ENCODE assay signal across 2 cellular contexts in the genomic region with DNA sequence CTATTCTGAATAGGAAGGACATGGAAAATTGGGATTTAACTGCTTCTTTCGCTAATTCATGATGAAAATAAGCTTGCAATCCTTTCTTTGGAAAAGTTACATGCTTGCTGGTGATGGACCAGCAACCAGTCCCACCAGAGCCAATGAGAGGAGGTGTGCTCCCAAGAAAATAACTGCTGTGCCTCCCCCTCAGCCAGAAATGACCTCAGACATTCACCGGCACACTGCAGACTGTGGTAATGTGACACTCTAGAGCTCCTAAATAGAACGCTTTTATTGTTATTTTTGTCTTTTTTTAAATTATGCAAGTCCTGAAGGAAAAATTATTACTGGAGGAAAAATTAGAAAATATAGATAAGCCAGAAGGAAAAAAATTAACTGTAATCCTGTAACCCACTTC.
TF ChIP-seq lines count a peak whose summit lies in the region.

No MANE protein-coding gene starts in this region.

TF ChIP-seq in HepG2, 621 proteins besides CTCF, POLR2A, EP300 and RAD21:
- TF ChIP-seq ZEB1 (IDR thresholded peaks at IDR 0.05; ENCODE audit: insufficient replicate concordance, low read depth): no peak
- TF ChIP-seq, protein P1, sequence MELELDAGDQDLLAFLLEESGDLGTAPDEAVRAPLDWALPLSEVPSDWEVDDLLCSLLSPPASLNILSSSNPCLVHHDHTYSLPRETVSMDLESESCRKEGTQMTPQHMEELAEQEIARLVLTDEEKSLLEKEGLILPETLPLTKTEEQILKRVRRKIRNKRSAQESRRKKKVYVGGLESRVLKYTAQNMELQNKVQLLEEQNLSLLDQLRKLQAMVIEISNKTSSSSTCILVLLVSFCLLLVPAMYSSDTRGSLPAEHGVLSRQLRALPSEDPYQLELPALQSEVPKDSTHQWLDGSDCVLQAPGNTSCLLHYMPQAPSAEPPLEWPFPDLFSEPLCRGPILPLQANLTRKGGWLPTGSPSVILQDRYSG (CRISPR knock-in tag; IDR thresholded peaks at IDR 0.05): no peak
- TF ChIP-seq, protein P2, sequence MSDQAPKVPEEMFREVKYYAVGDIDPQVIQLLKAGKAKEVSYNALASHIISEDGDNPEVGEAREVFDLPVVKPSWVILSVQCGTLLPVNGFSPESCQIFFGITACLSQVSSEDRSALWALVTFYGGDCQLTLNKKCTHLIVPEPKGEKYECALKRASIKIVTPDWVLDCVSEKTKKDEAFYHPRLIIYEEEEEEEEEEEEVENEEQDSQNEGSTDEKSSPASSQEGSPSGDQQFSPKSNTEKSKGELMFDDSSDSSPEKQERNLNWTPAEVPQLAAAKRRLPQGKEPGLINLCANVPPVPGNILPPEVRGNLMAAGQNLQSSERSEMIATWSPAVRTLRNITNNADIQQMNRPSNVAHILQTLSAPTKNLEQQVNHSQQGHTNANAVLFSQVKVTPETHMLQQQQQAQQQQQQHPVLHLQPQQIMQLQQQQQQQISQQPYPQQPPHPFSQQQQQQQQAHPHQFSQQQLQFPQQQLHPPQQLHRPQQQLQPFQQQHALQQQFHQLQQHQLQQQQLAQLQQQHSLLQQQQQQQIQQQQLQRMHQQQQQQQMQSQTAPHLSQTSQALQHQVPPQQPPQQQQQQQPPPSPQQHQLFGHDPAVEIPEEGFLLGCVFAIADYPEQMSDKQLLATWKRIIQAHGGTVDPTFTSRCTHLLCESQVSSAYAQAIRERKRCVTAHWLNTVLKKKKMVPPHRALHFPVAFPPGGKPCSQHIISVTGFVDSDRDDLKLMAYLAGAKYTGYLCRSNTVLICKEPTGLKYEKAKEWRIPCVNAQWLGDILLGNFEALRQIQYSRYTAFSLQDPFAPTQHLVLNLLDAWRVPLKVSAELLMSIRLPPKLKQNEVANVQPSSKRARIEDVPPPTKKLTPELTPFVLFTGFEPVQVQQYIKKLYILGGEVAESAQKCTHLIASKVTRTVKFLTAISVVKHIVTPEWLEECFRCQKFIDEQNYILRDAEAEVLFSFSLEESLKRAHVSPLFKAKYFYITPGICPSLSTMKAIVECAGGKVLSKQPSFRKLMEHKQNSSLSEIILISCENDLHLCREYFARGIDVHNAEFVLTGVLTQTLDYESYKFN (CRISPR knock-in tag; conservative IDR thresholded peaks at IDR 0.05): no peak
- TF ChIP-seq ZNF761 (CRISPR knock-in tag; conservative IDR thresholded peaks at IDR 0.05): no peak
- TF ChIP-seq SMYD3 (CRISPR knock-in tag; IDR thresholded peaks at IDR 0.05): no peak
- TF ChIP-seq ZNF160 (CRISPR knock-in tag; IDR thresholded peaks at IDR 0.05): no peak
- TF ChIP-seq SALL2 (CRISPR knock-in tag; IDR thresholded peaks at IDR 0.05): no peak
- TF ChIP-seq EED (CRISPR knock-in tag; IDR thresholded peaks at IDR 0.05): no peak
- TF ChIP-seq, protein P3, sequence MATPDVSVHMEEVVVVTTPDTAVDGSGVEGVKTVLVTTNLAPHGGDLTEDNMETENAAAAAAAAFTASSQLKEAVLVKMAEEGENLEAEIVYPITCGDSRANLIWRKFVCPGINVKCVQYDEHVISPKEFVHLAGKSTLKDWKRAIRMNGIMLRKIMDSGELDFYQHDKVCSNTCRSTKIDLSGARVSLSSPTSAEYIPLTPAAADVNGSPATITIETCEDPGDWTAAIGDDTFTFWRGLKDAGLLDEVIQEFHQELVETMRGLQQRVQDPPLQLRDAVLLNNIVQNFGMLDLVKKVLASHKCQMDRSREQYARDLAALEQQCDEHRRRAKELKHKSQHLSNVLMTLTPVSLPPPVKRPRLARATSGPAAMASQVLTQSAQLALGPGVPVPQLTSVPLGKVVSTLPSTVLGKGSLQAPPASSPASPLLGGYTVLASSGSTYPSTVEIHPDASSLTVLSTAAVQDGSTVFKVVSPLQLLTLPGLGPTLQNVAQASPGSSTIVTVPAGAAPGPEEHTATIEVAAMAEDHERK (CRISPR knock-in tag; IDR thresholded peaks at IDR 0.05; ENCODE audit: low read depth): no peak
- TF ChIP-seq, protein P4, sequence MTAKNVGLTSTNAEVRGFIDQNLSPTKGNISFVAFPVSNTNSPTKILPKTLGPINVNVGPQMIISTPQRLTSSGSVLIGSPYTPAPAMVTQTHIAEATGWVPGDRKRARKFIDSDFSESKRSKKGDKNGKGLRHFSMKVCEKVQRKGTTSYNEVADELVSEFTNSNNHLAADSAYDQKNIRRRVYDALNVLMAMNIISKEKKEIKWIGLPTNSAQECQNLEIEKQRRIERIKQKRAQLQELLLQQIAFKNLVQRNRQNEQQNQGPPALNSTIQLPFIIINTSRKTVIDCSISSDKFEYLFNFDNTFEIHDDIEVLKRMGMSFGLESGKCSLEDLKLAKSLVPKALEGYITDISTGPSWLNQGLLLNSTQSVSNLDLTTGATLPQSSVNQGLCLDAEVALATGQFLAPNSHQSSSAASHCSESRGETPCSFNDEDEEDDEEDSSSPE (CRISPR knock-in tag; IDR thresholded peaks at IDR 0.05): no peak
- TF ChIP-seq, protein P5, sequence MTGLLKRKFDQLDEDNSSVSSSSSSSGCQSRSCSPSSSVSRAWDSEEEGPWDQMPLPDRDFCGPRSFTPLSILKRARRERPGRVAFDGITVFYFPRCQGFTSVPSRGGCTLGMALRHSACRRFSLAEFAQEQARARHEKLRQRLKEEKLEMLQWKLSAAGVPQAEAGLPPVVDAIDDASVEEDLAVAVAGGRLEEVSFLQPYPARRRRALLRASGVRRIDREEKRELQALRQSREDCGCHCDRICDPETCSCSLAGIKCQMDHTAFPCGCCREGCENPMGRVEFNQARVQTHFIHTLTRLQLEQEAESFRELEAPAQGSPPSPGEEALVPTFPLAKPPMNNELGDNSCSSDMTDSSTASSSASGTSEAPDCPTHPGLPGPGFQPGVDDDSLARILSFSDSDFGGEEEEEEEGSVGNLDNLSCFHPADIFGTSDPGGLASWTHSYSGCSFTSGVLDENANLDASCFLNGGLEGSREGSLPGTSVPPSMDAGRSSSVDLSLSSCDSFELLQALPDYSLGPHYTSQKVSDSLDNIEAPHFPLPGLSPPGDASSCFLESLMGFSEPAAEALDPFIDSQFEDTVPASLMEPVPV (CRISPR knock-in tag; IDR thresholded peaks at IDR 0.05): no peak
- no peak for TF ChIP-seq ZNF354B (CRISPR knock-in tag; IDR thresholded peaks at IDR 0.05)
- TF ChIP-seq POGZ (CRISPR knock-in tag; IDR thresholded peaks at IDR 0.05): no peak
- no peak for TF ChIP-seq HNRNPK (IDR thresholded peaks at IDR 0.05; ENCODE audit: low read depth, low read length, poor library complexity, severe bottlenecking)
- TF ChIP-seq NCOA1 (CRISPR knock-in tag; IDR thresholded peaks at IDR 0.05): no peak
- no peak for TF ChIP-seq IKZF4 (CRISPR knock-in tag; IDR thresholded peaks at IDR 0.05; ENCODE audit: borderline replicate concordance, low read depth, not compliant biosample characterization)
- no peak for TF ChIP-seq RARG (CRISPR knock-in tag; IDR thresholded peaks at IDR 0.05; ENCODE audit: low read depth)
- TF ChIP-seq RELA (CRISPR knock-in tag; IDR thresholded peaks at IDR 0.05): no peak
- no peak for TF ChIP-seq ZNF670 (CRISPR knock-in tag; IDR thresholded peaks at IDR 0.05; ENCODE audit: borderline replicate concordance)
- no peak for TF ChIP-seq ZNF589 (CRISPR knock-in tag; conservative IDR thresholded peaks at IDR 0.05)

TF ChIP-seq in K562, 482 proteins besides CTCF, POLR2A, EP300 and RAD21:
- TF ChIP-seq, protein P6, sequence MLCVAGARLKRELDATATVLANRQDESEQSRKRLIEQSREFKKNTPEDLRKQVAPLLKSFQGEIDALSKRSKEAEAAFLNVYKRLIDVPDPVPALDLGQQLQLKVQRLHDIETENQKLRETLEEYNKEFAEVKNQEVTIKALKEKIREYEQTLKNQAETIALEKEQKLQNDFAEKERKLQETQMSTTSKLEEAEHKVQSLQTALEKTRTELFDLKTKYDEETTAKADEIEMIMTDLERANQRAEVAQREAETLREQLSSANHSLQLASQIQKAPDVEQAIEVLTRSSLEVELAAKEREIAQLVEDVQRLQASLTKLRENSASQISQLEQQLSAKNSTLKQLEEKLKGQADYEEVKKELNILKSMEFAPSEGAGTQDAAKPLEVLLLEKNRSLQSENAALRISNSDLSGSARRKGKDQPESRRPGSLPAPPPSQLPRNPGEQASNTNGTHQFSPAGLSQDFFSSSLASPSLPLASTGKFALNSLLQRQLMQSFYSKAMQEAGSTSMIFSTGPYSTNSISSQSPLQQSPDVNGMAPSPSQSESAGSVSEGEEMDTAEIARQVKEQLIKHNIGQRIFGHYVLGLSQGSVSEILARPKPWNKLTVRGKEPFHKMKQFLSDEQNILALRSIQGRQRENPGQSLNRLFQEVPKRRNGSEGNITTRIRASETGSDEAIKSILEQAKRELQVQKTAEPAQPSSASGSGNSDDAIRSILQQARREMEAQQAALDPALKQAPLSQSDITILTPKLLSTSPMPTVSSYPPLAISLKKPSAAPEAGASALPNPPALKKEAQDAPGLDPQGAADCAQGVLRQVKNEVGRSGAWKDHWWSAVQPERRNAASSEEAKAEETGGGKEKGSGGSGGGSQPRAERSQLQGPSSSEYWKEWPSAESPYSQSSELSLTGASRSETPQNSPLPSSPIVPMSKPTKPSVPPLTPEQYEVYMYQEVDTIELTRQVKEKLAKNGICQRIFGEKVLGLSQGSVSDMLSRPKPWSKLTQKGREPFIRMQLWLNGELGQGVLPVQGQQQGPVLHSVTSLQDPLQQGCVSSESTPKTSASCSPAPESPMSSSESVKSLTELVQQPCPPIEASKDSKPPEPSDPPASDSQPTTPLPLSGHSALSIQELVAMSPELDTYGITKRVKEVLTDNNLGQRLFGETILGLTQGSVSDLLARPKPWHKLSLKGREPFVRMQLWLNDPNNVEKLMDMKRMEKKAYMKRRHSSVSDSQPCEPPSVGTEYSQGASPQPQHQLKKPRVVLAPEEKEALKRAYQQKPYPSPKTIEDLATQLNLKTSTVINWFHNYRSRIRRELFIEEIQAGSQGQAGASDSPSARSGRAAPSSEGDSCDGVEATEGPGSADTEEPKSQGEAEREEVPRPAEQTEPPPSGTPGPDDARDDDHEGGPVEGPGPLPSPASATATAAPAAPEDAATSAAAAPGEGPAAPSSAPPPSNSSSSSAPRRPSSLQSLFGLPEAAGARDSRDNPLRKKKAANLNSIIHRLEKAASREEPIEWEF (CRISPR knock-in tag; IDR thresholded peaks at IDR 0.05): no peak
TF ChIP-seq in K562: peak in this region for 0.
